In the genomic region with DNA sequence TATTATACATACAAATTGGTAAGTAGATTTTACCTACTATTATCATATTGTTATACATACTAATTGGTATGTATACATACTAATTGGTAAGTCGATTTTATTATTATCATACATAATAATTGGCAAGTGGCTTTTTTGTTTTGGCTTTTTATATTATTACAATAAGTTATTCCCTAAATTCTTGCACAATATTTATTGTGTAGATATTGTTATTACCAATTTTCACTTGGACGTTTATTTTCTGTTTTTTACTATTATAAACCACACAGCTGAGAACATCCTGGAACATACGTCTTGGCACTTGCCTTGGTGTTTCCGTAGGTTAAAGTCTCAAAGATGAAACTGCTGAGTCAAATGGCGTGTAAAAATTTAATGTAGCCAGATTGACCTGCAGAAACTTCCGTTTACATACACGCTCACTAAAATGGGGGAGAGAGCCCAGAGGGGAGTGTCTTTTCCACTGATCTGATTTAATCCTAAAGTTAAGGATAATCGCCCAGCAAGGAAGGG, we compare ENCODE assay signal across 8 cellular contexts. TPM values are rescaled to one million over a fixed set of nuclear protein-coding genes. Genes with fewer than 3 reads are reported as not detected.
DNase-seq lines count a peak whose midpoint lies in the region; ATAC-seq and TF ChIP-seq lines count a peak whose summit lies in the region.

No MANE protein-coding gene starts in this region.

- H3K27me3 Mint-ChIP-seq in central memory CD8-positive, alpha-beta T cell, result peaks cover 6% of the 10 kb centered on the region
- H3K27me3 Mint-ChIP-seq in naive B cell, result no peaks in the 10 kb centered on the region

- H3K4me1 ChIP-seq in A673 (ENCODE audit: insufficient read depth, low read length, poor library complexity, severe bottlenecking), result peaks cover 11% of the 10 kb centered on the region

- ATAC-seq in GM19351 (IDR thresholded peaks at IDR 0.05; ENCODE audit: unreplicated experiment), result peak; percentile 13
- ATAC-seq in central memory CD8-positive, alpha-beta T cell (replicated peaks; ENCODE audit: extremely low read depth, poor library complexity, severe bottlenecking), result peak; percentile 1
- ATAC-seq in naive B cell (ENCODE audit: low read depth in 2 of 2), result no peak

- intact Hi-C loops in A673 (cut with micrococcal nuclease; ENCODE audit: unreplicated experiment), result loop anchor here (5.0 to 10.0 kb wide), 2 partner anchors 36 to 287 kb away; partner anchors contain the start of gene UBE2Z

- H3K36me3 Mint-ChIP-seq in central memory CD8-positive, alpha-beta T cell (ENCODE audit: insufficient read depth), result peaks cover 24% of the 10 kb centered on the region
- no peaks in the 10 kb centered on the region for H3K36me3 Mint-ChIP-seq in naive B cell

- DNase-seq in A673 (ENCODE audit: low spot score), result no peak
- DNase-seq in MG63, result no peak
- no peak for DNase-seq in central memory CD8-positive, alpha-beta T cell (ENCODE audit: low spot score in 2 of 2)
- no peak for DNase-seq in naive B cell
- no peak for DNase-seq in NCI-H2196 treated with DMSO at 0.1 percent for 48 hours (lab: John Stamatoyannopoulos, UW; ENCODE audit: unreplicated experiment)
- no peak for DNase-seq in pons (ENCODE audit: low spot score)
- no peak for DNase-seq in NCI-H2171 (lab: John Stamatoyannopoulos, UW)

- peak overlapping the region; percentile 82 for H3K4me3 ChIP-seq in A673 (ENCODE audit: low read depth, low read length, poor library complexity, severe bottlenecking)
- H3K4me3 ChIP-seq in MG63, result peak overlapping the region; percentile 76

- no TSS peak for BruUV-seq in A673 (replicated peaks; lab: Mats Ljungman, UMichigan)

- H3K9me3 ChIP-seq in A673 (ENCODE audit: low read depth, low read length, poor library complexity, severe bottlenecking) (no peaks in the 10 kb centered on the region), MG63 (peaks cover 4% of the 10 kb centered on the region)

- peak overlapping the region; percentile 94 for H3K4me3 Mint-ChIP-seq in central memory CD8-positive, alpha-beta T cell
- H3K4me3 Mint-ChIP-seq in naive B cell, result peak overlapping the region; percentile 78 to 98 (median 94)

- H3K27me3 ChIP-seq in A673 (replicated peaks; ENCODE audit: insufficient read depth, low read depth, low read length, poor library complexity), result no peaks in the 10 kb centered on the region
- no peaks in the 10 kb centered on the region for H3K27me3 ChIP-seq in MG63

- H3K27ac ChIP-seq in A673 (ENCODE audit: low read depth, low read length, poor library complexity, severe bottlenecking), result peak overlapping the region; percentile 99

- H3K36me3 ChIP-seq in A673 (ENCODE audit: insufficient read depth, low read length, poor library complexity, severe bottlenecking), result no peaks in the 10 kb centered on the region
- no peaks in the 10 kb centered on the region for H3K36me3 ChIP-seq in MG63

- POLR2A ChIA-PET in A673 (lab: Charles Lee; ENCODE audit: low non-redundant PET), result no interaction called here

- H3K9me3 Mint-ChIP-seq in central memory CD8-positive, alpha-beta T cell, result no peaks in the 10 kb centered on the region
- H3K9me3 Mint-ChIP-seq in naive B cell, result peaks cover 0 to 4% (median 0%) of the 10 kb centered on the region in 7 donors

- H3K27ac Mint-ChIP-seq in central memory CD8-positive, alpha-beta T cell (ENCODE audit: low read depth), result peak overlapping the region; percentile 100
- H3K27ac Mint-ChIP-seq in naive B cell, result peak overlapping the region; percentile 93 to 100 (median 98)

- no peak for TF ChIP-seq CTCF in A673 (conservative IDR thresholded peaks at IDR 0.05; ENCODE audit: low read depth, low read length)

- CTCF ChIA-PET in A673 (lab: Charles Lee), result interaction anchor here (0.6 kb wide), 1 partner anchor 81 kb away, joined by 9 read pairs; no protein-coding TSS in a partner anchor

- peaks cover 36% of the 10 kb centered on the region for H3K4me1 Mint-ChIP-seq in central memory CD8-positive, alpha-beta T cell
- H3K4me1 Mint-ChIP-seq in naive B cell, result peaks cover 28 to 37% (median 33%) of the 10 kb centered on the region in 3 donors

RNA-seq across cellular contexts. Expression of gene GNGT2, which starts 18.9 kb away (rescaled TPM):
- total RNA-seq in A673 (2021), result 9.2 and 9.6 TPM in 2 replicates
- not detected in 2 replicates for total RNA-seq in MG63 (2014; rRNA removed; shearing (Covaris generic); ENCODE audit: low replicate concordance)
- 10 to 100 TPM in 3 of 6 donors, 1 to 10 TPM in 3; 4.5 to 16.0 (median 11.3) TPM for polyA plus RNA-seq in naive B cell (ENCODE audit: low read depth in 6 of 6)

RNA-seq across cellular contexts. Expression of gene ABI3, which starts 19.0 kb away (rescaled TPM):
- total RNA-seq in A673 (2021), result 9.7 and 13.0 TPM in 2 replicates
- total RNA-seq in MG63 (2014; rRNA removed; shearing (Covaris generic); ENCODE audit: low replicate concordance), result not detected in 2 replicates
- polyA plus RNA-seq in naive B cell (ENCODE audit: low read depth in 6 of 6), result 10 to 100 TPM in 4 of 6 donors, 1 to 10 TPM in 2; 8.1 to 28.4 (median 18.0) TPM

RNA-seq across cellular contexts. Expression of gene PHOSPHO1, which starts 39.1 kb away (rescaled TPM):
- total RNA-seq in A673 (2021), result 88.6 and 98.3 TPM in 2 replicates
- not detected in 2 replicates for total RNA-seq in MG63 (2014; rRNA removed; shearing (Covaris generic); ENCODE audit: low replicate concordance)
- under 1 TPM in 4 of 6 donors, not detected in 2; 0.25 to 0.58 (median 0.31) TPM for polyA plus RNA-seq in naive B cell (ENCODE audit: low read depth in 6 of 6)

RNA-seq across cellular contexts. Expression of gene B4GALNT2, which starts 58.9 kb away (rescaled TPM):
- not detected in 2 replicates for total RNA-seq in A673 (2021)
- 0.03 TPM in 1 of 2 replicates, not detected in the other for total RNA-seq in MG63 (2014; rRNA removed; shearing (Covaris generic); ENCODE audit: low replicate concordance)
- polyA plus RNA-seq in naive B cell (ENCODE audit: low read depth in 6 of 6), result not detected

Comparison
In these comparisons a context has a peak if more than half of its experiments do, and no peak if none do; other contexts are left out.
1. ATAC-seq: peak in GM19351 (single experiment) and central memory CD8-positive, alpha-beta T cell (single experiment); none in naive B cell (0 of 2).
2. RNA of gene GNGT2, which starts 18.9 kb away (total RNA-seq): 9.2 to 9.6 TPM in A673; not detected in MG63; every median in the first group is over 10 times any median in the second.
3. RNA of gene ABI3, which starts 19.0 kb away (total RNA-seq): 9.7 to 13.0 TPM in A673; not detected in MG63; every median in the first group is over 10 times any median in the second.
4. RNA of gene PHOSPHO1, which starts 39.1 kb away (total RNA-seq): 88.6 to 98.3 TPM in A673; not detected in MG63; every median in the first group is over 10 times any median in the second.